ENCODE assay signal across 1 cellular context in genomic region chr22:50584106-50585096, GRCh38.
TF ChIP-seq lines count a peak whose summit lies in the region.

No MANE protein-coding gene starts in this region.

TF ChIP-seq in GM23338, 12 proteins besides CTCF, POLR2A, EP300 and RAD21:
- TF ChIP-seq EZH2phosphoT487 (IDR thresholded peaks at IDR 0.05; ENCODE audit: unreplicated experiment) (no peak), POLR2AphosphoS5 (IDR thresholded peaks at IDR 0.05; ENCODE audit: low read depth) (no peak), ZNF331 (CRISPR knock-in tag; IDR thresholded peaks at IDR 0.05; ENCODE audit: low read depth) (no peak), CREB1 (CRISPR knock-in tag; IDR thresholded peaks at IDR 0.05; ENCODE audit: low read depth) (no peak), ZNF462 (CRISPR knock-in tag; IDR thresholded peaks at IDR 0.05) (no peak), EZH2 (IDR thresholded peaks at IDR 0.05; ENCODE audit: low read depth, unreplicated experiment) (no peak), ZNF114 (CRISPR knock-in tag; IDR thresholded peaks at IDR 0.05) (no peak), REST (IDR thresholded peaks at IDR 0.05; ENCODE audit: unreplicated experiment) (no peak), JUNB (IDR thresholded peaks at IDR 0.05; ENCODE audit: unreplicated experiment) (no peak), ETS1 (IDR thresholded peaks at IDR 0.05) (no peak), STAT1 (IDR thresholded peaks at IDR 0.05; ENCODE audit: unreplicated experiment) (no peak), NANOG (IDR thresholded peaks at IDR 0.05; ENCODE audit: borderline replicate concordance) (no peak)
